ENCODE assay signal across 21 cellular contexts in the genomic region with DNA sequence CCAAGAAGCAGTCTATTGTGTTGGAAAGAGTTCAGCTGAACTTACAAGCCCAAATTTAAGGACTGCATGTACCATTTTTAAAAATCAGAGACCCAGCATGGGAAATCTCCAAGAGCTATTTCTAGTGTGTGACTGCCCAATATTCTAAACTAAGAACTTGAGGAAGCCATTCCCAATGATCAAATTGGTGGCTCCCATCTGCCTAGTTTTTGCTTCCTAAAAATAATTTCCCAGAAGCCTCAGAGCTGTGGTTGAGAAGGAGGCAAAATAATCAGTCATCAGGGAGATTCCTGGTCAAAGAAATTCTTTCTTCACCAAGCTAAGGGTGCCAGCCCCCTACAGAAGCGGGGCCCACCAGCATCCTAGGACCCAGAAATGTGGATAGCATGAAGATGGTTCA.
"Had no signal": no experiment of that assay in that cellular context is flagged by ENCODE, and none has a peak within 500 bp of the region (broad histone marks: within the 10 kb centered on the region; RNA-seq: fewer than 3 reads in every experiment).

No MANE protein-coding gene starts in this region.

- DNase-seq: activated CD4-positive, alpha-beta T cell treated with anti-CD3 and anti-CD28 coated beads, Interleukin-2, amount 10 ng/mL, durations not matched to agents 24 days and 14 days; activated CD8-positive, alpha-beta T cell treated with anti-CD3 and anti-CD28 coated beads, Interleukin-2, amount 10 ng/mL, durations not matched to agents 7 days and 5 days; adrenal gland; effector memory CD8-positive, alpha-beta T cell; esophagus squamous epithelium; head of caudate nucleus; left cardiac atrium; naive thymus-derived CD4-positive, alpha-beta T cell; ovary; right cardiac atrium; stimulated activated CD4-positive, alpha-beta T cell treated with anti-CD3 and anti-CD28 coated beads, Interleukin-12 subunit alpha, Interleukin-12 subunit beta, amount 100 ng/mL, for 4 hours; T-cell; transverse colon; uterus had no signal

- H3K4me2 ChIP-seq: neural progenitor cell had no signal

- H3K9ac ChIP-seq: neural progenitor cell had no signal

- H3K27me3 ChIP-seq: adrenal gland, ascending aorta, esophagus squamous epithelium, gastroesophageal sphincter, neural progenitor cell, ovary, transverse colon, uterus had no signal

- H3K27ac ChIP-seq: adrenal gland, ascending aorta, gastroesophageal sphincter, neural progenitor cell, ovary, prostate gland, uterus, VCaP had no signal

- ATAC-seq: activated CD4-positive, CD25-positive, alpha-beta regulatory T cell treated with anti-CD3 and anti-CD28 coated beads, Interleukin-2, amount 50 U/mL, for 24 hours; activated CD8-positive, alpha-beta T cell treated with anti-CD3 and anti-CD28 coated beads, Interleukin-2, amount 10 ng/mL, durations not matched to agents 7 days and 5 days; activated naive CD4-positive, alpha-beta T cell treated with anti-CD3 and anti-CD28 coated beads, Interleukin-2, amount 50 U/mL, for 72 hours; effector memory CD8-positive, alpha-beta T cell; naive thymus-derived CD4-positive, alpha-beta T cell; right cardiac atrium; T-cell had no signal

- H3K4me3 ChIP-seq: adrenal gland, ascending aorta, esophagus squamous epithelium, gastroesophageal sphincter, neural progenitor cell, ovary, prostate gland, transverse colon, uterus had no signal

- H3K36me3 ChIP-seq: adrenal gland, ascending aorta, esophagus squamous epithelium, gastroesophageal sphincter, neural progenitor cell, ovary, prostate gland, transverse colon, uterus had no signal

- H3K4me1 ChIP-seq: adrenal gland, prostate gland, uterus had no signal

- H3K9me3 ChIP-seq: adrenal gland, ascending aorta, esophagus squamous epithelium, gastroesophageal sphincter, ovary, prostate gland, transverse colon, uterus had no signal
